ENCODE assay signal across 9 cellular contexts in genomic region chr14:93954900-93955891, GRCh38. TPM values are rescaled to one million over a fixed set of nuclear protein-coding genes. Genes with fewer than 3 reads are reported as not detected.
DNase-seq lines count a peak whose midpoint lies in the region; TF ChIP-seq lines count a peak whose summit lies in the region.
"Had no signal": no experiment of that assay in that cellular context is flagged by ENCODE, and none has a peak within 500 bp of the region (broad histone marks: within the 10 kb centered on the region; RNA-seq: fewer than 3 reads in every experiment).

No MANE protein-coding gene starts in this region.

- H3K27me3 ChIP-seq in KMS-11 (ENCODE audit: insufficient read depth, low read depth) (no peaks in the 10 kb centered on the region), neuronal stem cell (ENCODE audit: control insufficient read depth in 3 of 3, insufficient read depth in 3 of 3, low read depth in 1 of 3, low read length in 3 of 3) (peaks cover 0 to 9% (median 0%) of the 10 kb centered on the region in 3 experiments), GM23248 (replicated peaks; ENCODE audit: insufficient read depth) (0 out of 2 replicates have a peak, but pooled peaks cover 6% of the 10 kb centered on the region), dorsolateral prefrontal cortex (no peaks in the 10 kb centered on the region)

- no peak overlapping the region for H3K9ac ChIP-seq in KMS-11
- H3K9ac ChIP-seq in neuronal stem cell (ENCODE audit: low read depth, low read length, poor library complexity) = no peak overlapping the region
- no peak overlapping the region for H3K9ac ChIP-seq in GM23248

- no CpG with 5 or more reads among the region's 21 CpGs for WGBS in neuronal stem cell (ENCODE audit: extremely low coverage in 2 of 2, insufficient read length in 2 of 2, insufficient replicate concordance in 1 of 2), 2 donors
- 71% methylated on average over 21 of the region's 21 CpGs for WGBS in GM23248 (ENCODE audit: low coverage in 1 of 2, low lambda C conversion rate in 2 of 2, missing lambda C conversion rate in 2 of 2), 2 experiments

- in situ Hi-C loops in GM23248 (cut with MboI) = no loop called here

- no peak overlapping the region for H2BK120ac ChIP-seq in neuronal stem cell (ENCODE audit: low read depth, low read length)

- no peak overlapping the region for H3K27ac ChIP-seq in KMS-11
- no peak overlapping the region for H3K27ac ChIP-seq in neuronal stem cell (replicated peaks; ENCODE audit: low read length)
- no peak overlapping the region for H3K27ac ChIP-seq in GM23248
- peak overlapping the region in 8 of 59 donors; percentile 11 to 46 (median 35) for H3K27ac ChIP-seq in dorsolateral prefrontal cortex

- peaks cover 59% of the 10 kb centered on the region for H3K4me1 ChIP-seq in KMS-11 (ENCODE audit: low read depth, poor library complexity, severe bottlenecking)
- peaks cover 6 to 12% of the 10 kb centered on the region in 2 donors for H3K4me1 ChIP-seq in neuronal stem cell (ENCODE audit: control insufficient read depth in 2 of 2, insufficient read depth in 1 of 2, low read depth in 1 of 2, low read length in 2 of 2)
- H3K4me1 ChIP-seq in GM23248 (ENCODE audit: insufficient read depth) = peaks cover 11% of the 10 kb centered on the region; the same call in 1 of the 2 replicates

- peak; percentile 37 for DNase-seq in stimulated activated CD4-positive, alpha-beta T cell treated with anti-CD3 and anti-CD28 coated beads, Interleukin-4, amount 100 ng/mL, for 1 hour
- no peak for DNase-seq in stimulated activated CD4-positive, alpha-beta T cell treated with anti-CD3 and anti-CD28 coated beads, Interleukin-12 subunit alpha, Interleukin-12 subunit beta, amount 100 ng/mL, for 4 hours
- DNase-seq in activated effector memory CD4-positive, alpha-beta T cell treated with Interleukin-2 at 50 U/mL for 16 hours = peak; percentile 55
- DNase-seq in neuronal stem cell (ENCODE audit: low spot score) (no peak), GM23248 (no peak), amniotic stem cell (lab: John Stamatoyannopoulos, UW) (no peak), dorsolateral prefrontal cortex (no peak)

- no peaks in the 10 kb centered on the region for H3K79me2 ChIP-seq in KMS-11 (ENCODE audit: insufficient read depth, low read depth)
- no peaks in the 10 kb centered on the region for H3K79me2 ChIP-seq in GM23248 (ENCODE audit: insufficient read depth)

- H3K9me3 ChIP-seq in neuronal stem cell (replicated peaks in 1 of 2; ENCODE audit: control insufficient read depth in 2 of 2, insufficient read depth in 1 of 2, low read depth in 1 of 2, low read length in 2 of 2) (no peaks in the 10 kb centered on the region), GM23248 (ENCODE audit: low read depth) (no peaks in the 10 kb centered on the region)

- H4K20me1 ChIP-seq in KMS-11 (ENCODE audit: insufficient read depth) = no peaks in the 10 kb centered on the region
- H4K20me1 ChIP-seq in GM23248 (ENCODE audit: insufficient read depth) = no peaks in the 10 kb centered on the region

- H3K4me3 ChIP-seq in KMS-11 (IDR thresholded peaks at IDR 0.05; ENCODE audit: insufficient read depth, low read depth, low read length) (no peak overlapping the region), neuronal stem cell (ENCODE audit: low read length in 2 of 2) (peak overlapping the region in 1 of 2 donors; percentile 36), GM23248 (no peak overlapping the region), dorsolateral prefrontal cortex (peak overlapping the region in 8 of 59 donors; percentile 0 to 21 (median 11))

- H3K9me2 ChIP-seq in GM23248 (ENCODE audit: insufficient read depth) = no peaks in the 10 kb centered on the region

- intact Hi-C loops in dorsolateral prefrontal cortex (cut with DNase I) = no loop called here

- H3K36me3 ChIP-seq in KMS-11 (ENCODE audit: insufficient read depth) (no peaks in the 10 kb centered on the region), neuronal stem cell (replicated peaks in 1 of 2; ENCODE audit: control insufficient read depth in 2 of 2, insufficient read depth in 2 of 2, low read length in 2 of 2) (no peaks in the 10 kb centered on the region), GM23248 (ENCODE audit: low read depth) (no peaks in the 10 kb centered on the region)

- no peak overlapping the region for H3K4ac ChIP-seq in neuronal stem cell (ENCODE audit: low read length)

- H3K23ac ChIP-seq in neuronal stem cell (ENCODE audit: low read depth, low read length, poor library complexity) = no peak overlapping the region

- TF ChIP-seq CTCF in KMS-11 (conservative IDR thresholded peaks at IDR 0.05; ENCODE audit: low read depth, low read length) (no peak), dorsolateral prefrontal cortex (IDR thresholded peaks at IDR 0.05 in 54 of 56, conservative IDR thresholded peaks at IDR 0.05 in 2 of 56; ENCODE audit: low read depth in 1 of 56, partially characterized antibody in 56 of 56) (no peak)

- H2AK5ac ChIP-seq in neuronal stem cell (ENCODE audit: low read depth, low read length) = no peak overlapping the region

- H3K4me2 ChIP-seq in KMS-11 (peak overlapping the region; percentile 51; the same call in 1 of the 2 replicates), neuronal stem cell (ENCODE audit: insufficient read depth, low read length, poor library complexity, severe bottlenecking) (no peak overlapping the region), GM23248 (ENCODE audit: unreplicated experiment) (no peak overlapping the region)

- H2AFZ ChIP-seq in KMS-11 (ENCODE audit: low read depth) (no peak overlapping the region), neuronal stem cell (ENCODE audit: low read length) (peak overlapping the region; percentile 15), GM23248 (no peak overlapping the region)

- H2BK15ac ChIP-seq in neuronal stem cell (ENCODE audit: low read length) = no peak overlapping the region

- peak overlapping the region; percentile 57 for H3K14ac ChIP-seq in neuronal stem cell (ENCODE audit: low read length)

- no peak overlapping the region for H4K8ac ChIP-seq in neuronal stem cell (ENCODE audit: low read depth, low read length)

- H4K91ac ChIP-seq in neuronal stem cell (ENCODE audit: low read depth, low read length, poor library complexity) = no peak overlapping the region

- H3K79me1 ChIP-seq in neuronal stem cell (ENCODE audit: low read depth, low read length) = no peaks in the 10 kb centered on the region

- no peak overlapping the region for H2BK12ac ChIP-seq in neuronal stem cell (ENCODE audit: low read length)

- peaks cover 9% of the 10 kb centered on the region for H3F3A ChIP-seq in GM23248 (ENCODE audit: insufficient read depth)

- no peak overlapping the region for H2BK5ac ChIP-seq in neuronal stem cell (ENCODE audit: low read length)

- no peak overlapping the region for H3K18ac ChIP-seq in neuronal stem cell (ENCODE audit: low read length)

RNA-seq across cellular contexts. Expression of gene ASB2, which starts 21.2 kb away (rescaled TPM):
- polyA plus RNA-seq in neuronal stem cell (2013, experiment 1 of 2) = 0.43 TPM
- 0.50 TPM for polyA plus RNA-seq in neuronal stem cell (2013, experiment 2 of 2)
- total RNA-seq in GM23248 (2014; rRNA removed; shearing (Covaris generic)) = not detected in 2 replicates
- polyA plus RNA-seq in GM23248 (2016; fragmentation: Nextera tagmentation; extraction: Ambion mirVana) = 0.06 and 0.18 TPM in 2 replicates
- 10 to 100 TPM in 40 of 120 experiments, 1 to 10 TPM in 80; 1.7 to 20.6 (median 8.5) TPM for total RNA-seq in dorsolateral prefrontal cortex
- total RNA-seq: lung microvascular endothelial cell had no signal

RNA-seq across cellular contexts. Expression of gene FAM181A, which starts 28.1 kb away (rescaled TPM):
- 2.3 TPM for polyA plus RNA-seq in neuronal stem cell (2013, experiment 1 of 2)
- 2.4 TPM for polyA plus RNA-seq in neuronal stem cell (2013, experiment 2 of 2)
- not detected in 2 replicates for total RNA-seq in GM23248 (2014; rRNA removed; shearing (Covaris generic))
- not detected in 2 replicates for polyA plus RNA-seq in GM23248 (2016; fragmentation: Nextera tagmentation; extraction: Ambion mirVana)
- total RNA-seq in dorsolateral prefrontal cortex = 10 to 100 TPM in 14 of 120 experiments, 1 to 10 TPM in 106; 1.8 to 18.0 (median 6.0) TPM
- total RNA-seq: lung microvascular endothelial cell had no signal

RNA-seq across cellular contexts. Expression of gene CCDC197, which starts 41.9 kb away (rescaled TPM):
- polyA plus RNA-seq in neuronal stem cell (2013, experiment 1 of 2) = not detected
- polyA plus RNA-seq in neuronal stem cell (2013, experiment 2 of 2) = not detected
- not detected in 2 replicates for total RNA-seq in GM23248 (2014; rRNA removed; shearing (Covaris generic))
- polyA plus RNA-seq in GM23248 (2016; fragmentation: Nextera tagmentation; extraction: Ambion mirVana) = not detected in 2 replicates
- total RNA-seq in dorsolateral prefrontal cortex = under 1 TPM in 2 of 120 experiments, not detected in 118; 0.38 to 0.95 TPM
- total RNA-seq: lung microvascular endothelial cell had no signal

Comparison
In these comparisons a context has a peak if more than half of its experiments do, and no peak if none do; other contexts are left out.
1. DNase-seq: peak in stimulated activated CD4-positive, alpha-beta T cell treated with anti-CD3 and anti-CD28 coated beads, Interleukin-4, amount 100 ng/mL, for 1 hour (single experiment) and activated effector memory CD4-positive, alpha-beta T cell treated with Interleukin-2 at 50 U/mL for 16 hours (single experiment); none in stimulated activated CD4-positive, alpha-beta T cell treated with anti-CD3 and anti-CD28 coated beads, Interleukin-12 subunit alpha, Interleukin-12 subunit beta, amount 100 ng/mL, for 4 hours (single experiment), neuronal stem cell (single experiment), GM23248 (single experiment), amniotic stem cell (single experiment) and dorsolateral prefrontal cortex (0 of 10).